1 cellular context compared by ENCODE assay signal in genomic region chr18:48023334-48024008, GRCh38.
TF ChIP-seq lines count a peak whose summit lies in the region.

No MANE protein-coding gene starts in this region.

TF ChIP-seq in WTC11, 78 proteins besides CTCF, POLR2A, EP300 and RAD21 (continued from another document):
- TF ChIP-seq, protein P1, sequence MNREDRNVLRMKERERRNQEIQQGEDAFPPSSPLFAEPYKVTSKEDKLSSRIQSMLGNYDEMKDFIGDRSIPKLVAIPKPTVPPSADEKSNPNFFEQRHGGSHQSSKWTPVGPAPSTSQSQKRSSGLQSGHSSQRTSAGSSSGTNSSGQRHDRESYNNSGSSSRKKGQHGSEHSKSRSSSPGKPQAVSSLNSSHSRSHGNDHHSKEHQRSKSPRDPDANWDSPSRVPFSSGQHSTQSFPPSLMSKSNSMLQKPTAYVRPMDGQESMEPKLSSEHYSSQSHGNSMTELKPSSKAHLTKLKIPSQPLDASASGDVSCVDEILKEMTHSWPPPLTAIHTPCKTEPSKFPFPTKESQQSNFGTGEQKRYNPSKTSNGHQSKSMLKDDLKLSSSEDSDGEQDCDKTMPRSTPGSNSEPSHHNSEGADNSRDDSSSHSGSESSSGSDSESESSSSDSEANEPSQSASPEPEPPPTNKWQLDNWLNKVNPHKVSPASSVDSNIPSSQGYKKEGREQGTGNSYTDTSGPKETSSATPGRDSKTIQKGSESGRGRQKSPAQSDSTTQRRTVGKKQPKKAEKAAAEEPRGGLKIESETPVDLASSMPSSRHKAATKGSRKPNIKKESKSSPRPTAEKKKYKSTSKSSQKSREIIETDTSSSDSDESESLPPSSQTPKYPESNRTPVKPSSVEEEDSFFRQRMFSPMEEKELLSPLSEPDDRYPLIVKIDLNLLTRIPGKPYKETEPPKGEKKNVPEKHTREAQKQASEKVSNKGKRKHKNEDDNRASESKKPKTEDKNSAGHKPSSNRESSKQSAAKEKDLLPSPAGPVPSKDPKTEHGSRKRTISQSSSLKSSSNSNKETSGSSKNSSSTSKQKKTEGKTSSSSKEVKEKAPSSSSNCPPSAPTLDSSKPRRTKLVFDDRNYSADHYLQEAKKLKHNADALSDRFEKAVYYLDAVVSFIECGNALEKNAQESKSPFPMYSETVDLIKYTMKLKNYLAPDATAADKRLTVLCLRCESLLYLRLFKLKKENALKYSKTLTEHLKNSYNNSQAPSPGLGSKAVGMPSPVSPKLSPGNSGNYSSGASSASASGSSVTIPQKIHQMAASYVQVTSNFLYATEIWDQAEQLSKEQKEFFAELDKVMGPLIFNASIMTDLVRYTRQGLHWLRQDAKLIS (CRISPR knock-in tag; IDR thresholded peaks at IDR 0.05; ENCODE audit: borderline replicate concordance): no peak
- TF ChIP-seq KAT7 (CRISPR knock-in tag; IDR thresholded peaks at IDR 0.05; ENCODE audit: borderline replicate concordance) (no peak), RORB (CRISPR knock-in tag; IDR thresholded peaks at IDR 0.05) (no peak), STAT6 (CRISPR knock-in tag; conservative IDR thresholded peaks at IDR 0.05; ENCODE audit: low read depth) (no peak)
